14 cellular contexts compared by ENCODE assay signal in genomic region chr3:60839242-60839641, GRCh38.
DNase-seq lines count a peak whose midpoint lies in the region; ATAC-seq, FAIRE-seq and TF ChIP-seq lines count a peak whose summit lies in the region.
"Had no signal": no experiment of that assay in that cellular context is flagged by ENCODE, and none has a peak within 500 bp of the region (broad histone marks: within the 10 kb centered on the region; RNA-seq: fewer than 3 reads in every experiment).

No MANE protein-coding gene starts in this region.

- no peaks in the 10 kb centered on the region for H3K36me3 ChIP-seq in osteoblast (ENCODE audit: insufficient read depth, low read length)
- H3K36me3 ChIP-seq: neutrophil had no signal

- DNase-seq in GM10266 (ENCODE audit: extremely low spot score): no peak
- peak; percentile 5 for DNase-seq in RPMI7951 (ENCODE audit: low read depth)
- DNase-seq in frontal cortex (ENCODE audit: low spot score in 2 of 2): peak; percentile 4 to 23
- peak; percentile 26 for DNase-seq in osteoblast (ENCODE audit: insufficient read length, low spot score, missing footprints)
- DNase-seq in NCI-H1694 treated with DMSO at 0.1 percent for 48 hours (lab: John Stamatoyannopoulos, UW): no peak
- no peak for DNase-seq in stimulated activated CD4-positive, alpha-beta T cell treated with anti-CD3 and anti-CD28 coated beads, Interleukin-12 subunit alpha, Interleukin-12 subunit beta, amount 100 ng/mL, for 4 hours
- DNase-seq: activated naive CD4-positive, alpha-beta T cell treated with anti-CD3 and anti-CD28 coated beads, Interleukin-2, amount 50 U/mL, for 16 hours; CD4-positive, CD25-positive, alpha-beta regulatory T cell; cortex of kidney; HCEC 1CT; NCI-H1092 treated with DMSO at 0.1 percent for 48 hours; stimulated activated naive CD8-positive, alpha-beta T cell treated with anti-CD3 and anti-CD28 coated beads, Interleukin-15, Interleukin-2, amounts not matched to agents 100 U/mL and 50 U/mL, for 24 hours had no signal

- H2AFZ ChIP-seq in osteoblast (ENCODE audit: low read length): no peak overlapping the region

- no peaks in the 10 kb centered on the region for H3K79me2 ChIP-seq in osteoblast (ENCODE audit: insufficient read depth, low read length)

- no peak overlapping the region for H3K4me3 ChIP-seq in osteoblast (ENCODE audit: insufficient read depth, low read length)

- no peaks in the 10 kb centered on the region for H3K9me3 ChIP-seq in osteoblast (ENCODE audit: low read depth, low read length)
- H3K9me3 ChIP-seq: neutrophil had no signal

- TF ChIP-seq CTCF in GM10266 (IDR thresholded peaks at IDR 0.05; ENCODE audit: control insufficient read depth, insufficient read depth, low read depth, missing control alignments): peak; percentile 10
- no peak for TF ChIP-seq CTCF in osteoblast (IDR thresholded peaks at IDR 0.05; ENCODE audit: extremely low read depth, low read depth, low read length)

- H3K4me1 ChIP-seq in osteoblast (ENCODE audit: insufficient read depth, low read length): no peaks in the 10 kb centered on the region

- no peaks in the 10 kb centered on the region for H4K20me1 ChIP-seq in osteoblast (ENCODE audit: insufficient read depth, low read length)

- peak; percentile 26 for FAIRE-seq in frontal cortex (lab: Jason Lieb, UNC)

- no peaks in the 10 kb centered on the region for H3K27me3 ChIP-seq in osteoblast (ENCODE audit: insufficient read depth, low read length)
- H3K27me3 ChIP-seq: neutrophil had no signal

- no peak overlapping the region for H3K27ac ChIP-seq in osteoblast (ENCODE audit: low read depth, low read length)
- H3K27ac ChIP-seq: neutrophil had no signal

- no peak for ATAC-seq in GM19452 (IDR thresholded peaks at IDR 0.05; ENCODE audit: unreplicated experiment)
- ATAC-seq: stimulated activated naive CD8-positive, alpha-beta T cell treated with anti-CD3 and anti-CD28 coated beads, Interleukin-15, Interleukin-2, amounts not matched to agents 100 U/mL and 50 U/mL, for 24 hours had no signal

- no peak overlapping the region for H3K4me2 ChIP-seq in osteoblast (ENCODE audit: insufficient read depth, low read length)

Comparison
In these comparisons a context has a peak if more than half of its experiments do, and no peak if none do; other contexts are left out.
1. DNase-seq: peak in RPMI7951 (single experiment), frontal cortex (2 of 2) and osteoblast (single experiment); none in GM10266 (single experiment), NCI-H1694 treated with DMSO at 0.1 percent for 48 hours (single experiment) and stimulated activated CD4-positive, alpha-beta T cell treated with anti-CD3 and anti-CD28 coated beads, Interleukin-12 subunit alpha, Interleukin-12 subunit beta, amount 100 ng/mL, for 4 hours (single experiment).